ENCODE assay signal across 1 cellular context in genomic region chr15:59794229-59794886, GRCh38.
TF ChIP-seq lines count a peak whose summit lies in the region.

No MANE protein-coding gene starts in this region.

TF ChIP-seq in GM23338, 12 proteins besides CTCF, POLR2A, EP300 and RAD21 (continued from another document):
- TF ChIP-seq ETS1 (IDR thresholded peaks at IDR 0.05) (no peak), POLR2AphosphoS5 (IDR thresholded peaks at IDR 0.05; ENCODE audit: low read depth) (no peak), ZNF462 (CRISPR knock-in tag; IDR thresholded peaks at IDR 0.05) (no peak), JUNB (IDR thresholded peaks at IDR 0.05; ENCODE audit: unreplicated experiment) (no peak), ZNF331 (CRISPR knock-in tag; IDR thresholded peaks at IDR 0.05; ENCODE audit: low read depth) (no peak)
